In genomic region chr17:59178266-59178665, GRCh38 we compare ENCODE assay signal across 1 cellular context.
TF ChIP-seq lines count a peak whose summit lies in the region.

No MANE protein-coding gene starts in this region.

TF ChIP-seq in IMR-90, 13 proteins besides CTCF, POLR2A, EP300 and RAD21:
- TF ChIP-seq USF2 (IDR thresholded peaks at IDR 0.05; ENCODE audit: low read depth, low read length), result no peak
- no peak for TF ChIP-seq MAZ (IDR thresholded peaks at IDR 0.05; ENCODE audit: borderline replicate concordance, low read depth, low read length)
- no peak for TF ChIP-seq NFE2L2 (IDR thresholded peaks at IDR 0.05; ENCODE audit: low read depth, low read length)
- no peak for TF ChIP-seq MAFK (IDR thresholded peaks at IDR 0.05; ENCODE audit: low read depth, low read length)
- TF ChIP-seq CHD1 (IDR thresholded peaks at IDR 0.05; ENCODE audit: low read depth, low read length), result no peak
- TF ChIP-seq SMC3 (IDR thresholded peaks at IDR 0.05; ENCODE audit: low read depth, low read length), result no peak
- no peak for TF ChIP-seq ELK1 (IDR thresholded peaks at IDR 0.05; ENCODE audit: borderline replicate concordance, low read depth, low read length)
- no peak for TF ChIP-seq FOS (IDR thresholded peaks at IDR 0.05; ENCODE audit: low read depth, low read length)
- no peak for TF ChIP-seq RFX5 (IDR thresholded peaks at IDR 0.05; ENCODE audit: low read depth, low read length)
- no peak for TF ChIP-seq BHLHE40 (IDR thresholded peaks at IDR 0.05; ENCODE audit: low read depth, low read length)
- no peak for TF ChIP-seq MXI1 (IDR thresholded peaks at IDR 0.05; ENCODE audit: borderline replicate concordance, low read depth, low read length)
- TF ChIP-seq CEBPB (IDR thresholded peaks at IDR 0.05; ENCODE audit: low read depth, low read length), result no peak
- TF ChIP-seq RCOR1 (IDR thresholded peaks at IDR 0.05; ENCODE audit: insufficient replicate concordance, low read length), result no peak
